In genomic region chr11:65920035-65920802, GRCh38 we compare ENCODE assay signal across 8 cellular contexts. TPM values are rescaled to one million over a fixed set of nuclear protein-coding genes. Genes with fewer than 3 reads are reported as not detected.
DNase-seq lines count a peak whose midpoint lies in the region; ATAC-seq and TF ChIP-seq lines count a peak whose summit lies in the region.

No MANE protein-coding gene starts in this region.

- H3K4me1 ChIP-seq in thyroid gland, result peaks cover 33 to 52% of the 10 kb centered on the region in 2 donors

- peaks cover 3 to 19% of the 10 kb centered on the region in 2 donors for H3K36me3 ChIP-seq in thyroid gland

- peak overlapping the region; percentile 94 for H3K27ac ChIP-seq in C4-2B
- H3K27ac ChIP-seq in angular gyrus (ENCODE audit: low read depth, low read length), result peak overlapping the region; percentile 76
- peak overlapping the region in 2 of 3 donors; percentile 67 to 75 for H3K27ac ChIP-seq in thyroid gland

- DNase-seq in lower leg skin (ENCODE audit: low spot score in 2 of 2), result peak in 1 of 2 donors; percentile 89
- DNase-seq in thyroid gland, result no peak
- DNase-seq in stimulated activated CD4-positive, alpha-beta T cell treated with anti-CD3 and anti-CD28 coated beads, Interleukin-1b, Interleukin-23, amount 100 ng/mL, for 48 hours, result no peak
- DNase-seq in NCI-H1694 treated with DMSO at 0.1 percent for 48 hours (lab: John Stamatoyannopoulos, UW), result no peak
- no peak for DNase-seq in NCI-H1436 (lab: John Stamatoyannopoulos, UW)

- TF ChIP-seq CTCF in C4-2B (conservative IDR thresholded peaks at IDR 0.05), result no peak
- TF ChIP-seq CTCF in lower leg skin (IDR thresholded peaks at IDR 0.05), result no peak
- no peak for TF ChIP-seq CTCF in thyroid gland (IDR thresholded peaks at IDR 0.05)

- H3K4me3 ChIP-seq in lower leg skin (ENCODE audit: low read depth, poor library complexity, severe bottlenecking) (peak overlapping the region; percentile 80), thyroid gland (replicated peaks in 1 of 3) (peak overlapping the region; percentile 93 to 99 (median 95))

- intact Hi-C loops in lower leg skin (cut with DNase I; ENCODE audit: low total_unique reads), result no loop called here
- intact Hi-C loops in thyroid gland (cut with DNase I), result no loop called here

- peak; percentile 16 for ATAC-seq in HG02938 (IDR thresholded peaks at IDR 0.05; ENCODE audit: unreplicated experiment)

- no peaks in the 10 kb centered on the region for H3K27me3 ChIP-seq in thyroid gland

- whole genome bisulfite sequencing in lower leg skin, 2 donors, result 27 to 34% methylated on average over 21 to 30 of the region's 31 CpGs
- WGBS in thyroid gland, 2 donors, result 31 to 37% methylated on average over 18 to 21 of the region's 31 CpGs

- TF ChIP-seq POLR2A in lower leg skin (IDR thresholded peaks at IDR 0.05), result no peak
- no peak for TF ChIP-seq POLR2A in thyroid gland (IDR thresholded peaks at IDR 0.05)

- H3K9me3 ChIP-seq in thyroid gland, result no peaks in the 10 kb centered on the region

RNA-seq across cellular contexts. Expression of gene DRAP1, which starts 1.0 kb away (rescaled TPM):
- total RNA-seq in lower leg skin (100 to 1,000 TPM in 2 of 4 donors, 10 to 100 TPM in 2; 81.5 to 152 (median 107) TPM), thyroid gland (100 to 1,000 TPM in 3 of 4 donors, 10 to 100 TPM in 1; 82.0 to 184 (median 132) TPM)

RNA-seq across cellular contexts. Expression of gene C11orf68, which starts 1.4 kb away (rescaled TPM):
- total RNA-seq in lower leg skin (10 to 100 TPM; 21.2 to 32.8 (median 26.5) TPM), thyroid gland (10 to 100 TPM; 17.7 to 27.1 (median 20.9) TPM)

RNA-seq across cellular contexts. Expression of gene FOSL1, which starts 20.0 kb away (rescaled TPM):
- total RNA-seq in lower leg skin (1 to 10 TPM; 2.4 to 7.5 (median 5.3) TPM), thyroid gland (1 to 10 TPM in 3 of 4 donors, under 1 TPM in 1; 0.33 to 1.6 (median 1.5) TPM)

RNA-seq across cellular contexts. Expression of gene TSGA10IP, which starts 25.1 kb away (rescaled TPM):
- not detected for total RNA-seq in lower leg skin
- under 1 TPM in 1 of 4 donors, not detected in 3; 0.33 TPM for total RNA-seq in thyroid gland

RNA-seq across cellular contexts. Expression of gene CCDC85B, which starts 29.7 kb away (rescaled TPM):
- 10 to 100 TPM; 44.9 to 61.0 (median 53.1) TPM for total RNA-seq in lower leg skin
- 10 to 100 TPM; 29.8 to 73.8 (median 42.9) TPM for total RNA-seq in thyroid gland
